20 cellular contexts compared by ENCODE assay signal in the genomic region with DNA sequence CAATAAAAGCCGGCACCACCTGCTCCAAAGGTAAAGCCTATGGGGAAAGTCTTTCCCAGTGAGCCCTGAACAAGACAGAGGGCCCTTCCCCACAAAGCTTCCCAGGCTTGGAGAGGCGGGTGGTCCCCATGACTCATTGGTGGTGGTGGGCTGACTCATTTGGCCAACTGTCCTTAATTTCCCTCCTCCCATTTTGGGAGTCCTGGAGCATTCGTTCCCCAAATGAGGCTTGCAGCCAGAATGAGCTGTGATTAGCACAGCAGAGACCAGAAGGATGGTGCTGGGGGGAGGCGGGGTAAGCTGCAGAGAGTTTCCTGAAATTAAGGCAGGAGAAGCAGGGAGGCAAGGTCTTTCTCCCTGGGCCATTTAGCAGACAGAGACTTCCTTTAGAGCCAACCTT.
"Had no signal": no experiment of that assay in that cellular context is flagged by ENCODE, and none has a peak within 500 bp of the region (broad histone marks: within the 10 kb centered on the region; RNA-seq: fewer than 3 reads in every experiment).

No MANE protein-coding gene starts in this region.

- H3K36me3 Mint-ChIP-seq: activated naive CD8-positive, alpha-beta T cell treated with anti-CD3 and anti-CD28 coated beads for 36 hours; stimulated activated memory B cell treated with anti-CD40 and anti-IgM and Interleukin-4, amounts not matched to agents 10 μg/mL and 1 μg/mL and 100 μg/mL, for 72 hours; WTC11 had no signal

- ATAC-seq: activated CD4-positive, alpha-beta T cell treated with anti-CD3 and anti-CD28 coated beads for 36 hours; activated T-helper 17 cell treated with anti-CD3 and anti-CD28 coated beads, Interleukin-2, amount 50 U/mL, for 72 hours; gastrocnemius medialis; left lung; stimulated activated memory B cell treated with anti-CD40 and anti-IgM and Interleukin-4, amounts not matched to agents 10 μg/mL and 1 μg/mL and 100 μg/mL, for 72 hours; WTC11 had no signal

- DNase-seq: activated CD4-positive, alpha-beta T cell treated with anti-CD3 and anti-CD28 coated beads for 36 hours; activated CD4-positive, alpha-beta T cell treated with anti-CD3 and anti-CD28 coated beads, Interleukin-2, amount 50 U/mL, for 48 hours; activated naive CD4-positive, alpha-beta T cell; activated naive CD8-positive, alpha-beta T cell treated with anti-CD3 and anti-CD28 coated beads for 36 hours; amniotic stem cell; cortex of kidney; erythroblast; gastrocnemius medialis; left lung; nephron progenitor cell; sigmoid colon; spleen; stimulated activated CD4-positive, alpha-beta T cell treated with anti-CD3 and anti-CD28 coated beads, Interleukin-4, amount 100 ng/mL, for 4 hours; testis had no signal

- H3K4me1 Mint-ChIP-seq: activated CD4-positive, alpha-beta T cell treated with anti-CD3 and anti-CD28 coated beads for 36 hours; activated naive CD8-positive, alpha-beta T cell treated with anti-CD3 and anti-CD28 coated beads for 36 hours; activated T-helper 17 cell treated with anti-CD3 and anti-CD28 coated beads, Interleukin-2, amount 50 U/mL, for 72 hours; central memory CD8-positive, alpha-beta T cell; nephron progenitor cell; stimulated activated memory B cell treated with anti-CD40 and anti-IgM and Interleukin-4, amounts not matched to agents 10 μg/mL and 1 μg/mL and 100 μg/mL, for 72 hours; WTC11 had no signal

- H3K4me3 ChIP-seq: gastrocnemius medialis, left lung, sigmoid colon, spleen, testis, upper lobe of left lung had no signal

- H3K27me3 ChIP-seq: gastrocnemius medialis, left lung, sigmoid colon, testis, upper lobe of left lung had no signal

- H3K4me1 ChIP-seq: left lung, sigmoid colon had no signal

- H3K9me3 Mint-ChIP-seq: activated naive CD8-positive, alpha-beta T cell treated with anti-CD3 and anti-CD28 coated beads for 36 hours; activated T-helper 17 cell treated with anti-CD3 and anti-CD28 coated beads, Interleukin-2, amount 50 U/mL, for 72 hours; central memory CD8-positive, alpha-beta T cell; nephron progenitor cell; stimulated activated memory B cell treated with anti-CD40 and anti-IgM and Interleukin-4, amounts not matched to agents 10 μg/mL and 1 μg/mL and 100 μg/mL, for 72 hours; T-helper 2 cell treated with Interferon-gamma antibody and Interleukin-4, amounts not matched to agents 5 μg/mL and 100 μg/mL, for 36 hours; WTC11 had no signal

- H3K27ac ChIP-seq: gastrocnemius medialis, left lung, sigmoid colon, spleen, testis, upper lobe of left lung had no signal

- H3K36me3 ChIP-seq: gastrocnemius medialis, left lung, sigmoid colon, spleen, upper lobe of left lung had no signal

- H3K9me3 ChIP-seq: gastrocnemius medialis, left lung, sigmoid colon, spleen, testis, upper lobe of left lung had no signal

- H3K27me3 Mint-ChIP-seq: activated naive CD8-positive, alpha-beta T cell treated with anti-CD3 and anti-CD28 coated beads for 36 hours; stimulated activated memory B cell treated with anti-CD40 and anti-IgM and Interleukin-4, amounts not matched to agents 10 μg/mL and 1 μg/mL and 100 μg/mL, for 72 hours had no signal

- H3K27ac Mint-ChIP-seq: activated CD4-positive, alpha-beta T cell treated with anti-CD3 and anti-CD28 coated beads for 36 hours; activated naive CD8-positive, alpha-beta T cell treated with anti-CD3 and anti-CD28 coated beads for 36 hours; activated T-helper 17 cell treated with anti-CD3 and anti-CD28 coated beads, Interleukin-2, amount 50 U/mL, for 72 hours; stimulated activated memory B cell treated with anti-CD40 and anti-IgM and Interleukin-4, amounts not matched to agents 10 μg/mL and 1 μg/mL and 100 μg/mL, for 72 hours; T-helper 2 cell treated with Interferon-gamma antibody and Interleukin-4, amounts not matched to agents 5 μg/mL and 100 μg/mL, for 36 hours; WTC11 had no signal

- H3K4me3 Mint-ChIP-seq: activated CD4-positive, alpha-beta T cell treated with anti-CD3 and anti-CD28 coated beads for 36 hours; activated naive CD8-positive, alpha-beta T cell treated with anti-CD3 and anti-CD28 coated beads for 36 hours; activated T-helper 17 cell treated with anti-CD3 and anti-CD28 coated beads, Interleukin-2, amount 50 U/mL, for 72 hours; central memory CD8-positive, alpha-beta T cell; nephron progenitor cell; stimulated activated memory B cell treated with anti-CD40 and anti-IgM and Interleukin-4, amounts not matched to agents 10 μg/mL and 1 μg/mL and 100 μg/mL, for 72 hours; T-helper 2 cell treated with Interferon-gamma antibody and Interleukin-4, amounts not matched to agents 5 μg/mL and 100 μg/mL, for 36 hours; WTC11 had no signal
